In genomic region chr11:44609028-44609782, GRCh38 we compare ENCODE assay signal across 1 cellular context.
TF ChIP-seq lines count a peak whose summit lies in the region.

No MANE protein-coding gene starts in this region.

TF ChIP-seq in GM23338, 12 proteins besides CTCF, POLR2A, EP300 and RAD21 (continued from another document):
- no peak for TF ChIP-seq ETS1 (IDR thresholded peaks at IDR 0.05)
